Comparison of ENCODE assay signal across 8 cellular contexts in genomic region chr1:8671313-8671917, GRCh38.
DNase-seq lines count a peak whose midpoint lies in the region; ATAC-seq, FAIRE-seq and TF ChIP-seq lines count a peak whose summit lies in the region.

No MANE protein-coding gene starts in this region.

- no peaks in the 10 kb centered on the region for H3K9me1 ChIP-seq in keratinocyte (ENCODE audit: control insufficient read depth, extremely low read depth, insufficient read depth, low read length)

- H3K9me3 ChIP-seq in breast epithelium (no peaks in the 10 kb centered on the region), keratinocyte (ENCODE audit: control insufficient read depth, low read depth, low read length) (no peaks in the 10 kb centered on the region), testis (no peaks in the 10 kb centered on the region)

- no peak for ATAC-seq in GM19023 (IDR thresholded peaks at IDR 0.05; ENCODE audit: unreplicated experiment)
- ATAC-seq in GM21515 (IDR thresholded peaks at IDR 0.05; ENCODE audit: unreplicated experiment), result no peak

- no peaks in the 10 kb centered on the region for H3K27me3 ChIP-seq in breast epithelium
- no peaks in the 10 kb centered on the region for H3K27me3 ChIP-seq in keratinocyte (ENCODE audit: control insufficient read depth, extremely low read depth, insufficient read depth, low read length)
- no peaks in the 10 kb centered on the region for H3K27me3 ChIP-seq in testis

- H2AFZ ChIP-seq in keratinocyte (ENCODE audit: control insufficient read depth, low read length), result no peak overlapping the region

- H3K27ac ChIP-seq in breast epithelium, result no peak overlapping the region
- H3K27ac ChIP-seq in keratinocyte (ENCODE audit: control insufficient read depth, insufficient read depth, low read length), result no peak overlapping the region
- H3K27ac ChIP-seq in testis, result no peak overlapping the region

- H3K4me1 ChIP-seq in breast epithelium, result no peaks in the 10 kb centered on the region
- H3K4me1 ChIP-seq in keratinocyte (ENCODE audit: control insufficient read depth, extremely low read depth, insufficient read depth, low read length), result peaks cover 31% of the 10 kb centered on the region
- H3K4me1 ChIP-seq in testis, result peaks cover 18% of the 10 kb centered on the region

- TF ChIP-seq CTCF in GM12874 (IDR thresholded peaks at IDR 0.05; ENCODE audit: insufficient read depth, low read depth, low read length) (peak; percentile 62), breast epithelium (IDR thresholded peaks at IDR 0.05) (peak; percentile 47 to 83 (median 60)), keratinocyte (optimal IDR thresholded peaks at IDR 0.05 in 1 of 3, IDR thresholded peaks at IDR 0.05 in 1 of 3, conservative IDR thresholded peaks at IDR 0.05 in 1 of 3; ENCODE audit: extremely low read depth in 1 of 3, insufficient read depth in 2 of 3, low read length in 3 of 3) (peak; percentile 73 to 86 (median 74)), testis (IDR thresholded peaks at IDR 0.05) (peak; percentile 76 to 83 (median 77))

- 37 to 42% methylated on average over 8 of the region's 8 CpGs for WGBS in testis, 2 donors

- no peaks in the 10 kb centered on the region for H4K20me1 ChIP-seq in keratinocyte (ENCODE audit: control insufficient read depth, extremely low read depth, insufficient read depth, low read length)

- no peak for TF ChIP-seq POLR2A in breast epithelium (IDR thresholded peaks at IDR 0.05)
- TF ChIP-seq POLR2A in testis (IDR thresholded peaks at IDR 0.05), result no peak

- no peaks in the 10 kb centered on the region for H3K36me3 ChIP-seq in breast epithelium
- no peaks in the 10 kb centered on the region for H3K36me3 ChIP-seq in keratinocyte (ENCODE audit: control insufficient read depth in 2 of 2, extremely low read depth in 1 of 2, insufficient read depth in 2 of 2, low read length in 2 of 2)
- no peaks in the 10 kb centered on the region for H3K36me3 ChIP-seq in testis (ENCODE audit: low read depth, missing control alignments)

- intact Hi-C loops in breast epithelium (cut with DNase I; ENCODE audit: low total_unique reads), result no loop called here
- intact Hi-C loops in testis (cut with DNase I; ENCODE audit: low total_unique reads), result loop anchor here (10.0 kb wide), 1 partner anchor 107 kb away; no protein-coding TSS in a partner anchor

- dilution Hi-C loops in keratinocyte (cut with MboI; ENCODE audit: extremely low pct_ligation_motif_present, low sequenced_read_pairs), result no loop called here

- H3K79me2 ChIP-seq in keratinocyte (ENCODE audit: control insufficient read depth, insufficient read depth, low read length), result peaks cover 24% of the 10 kb centered on the region

- H3K9ac ChIP-seq in keratinocyte (ENCODE audit: control insufficient read depth, extremely low read depth, insufficient read depth, low read length), result no peak overlapping the region

- H3K4me3 ChIP-seq in breast epithelium, result no peak overlapping the region
- no peak overlapping the region for H3K4me3 ChIP-seq in keratinocyte (ENCODE audit: control insufficient read depth in 2 of 3, extremely low read depth in 1 of 3, insufficient read depth in 2 of 3, low read depth in 1 of 3, low read length in 3 of 3)
- no peak overlapping the region for H3K4me3 ChIP-seq in testis

- no peak for FAIRE-seq in keratinocyte (lab: Jason Lieb, UNC)

- peak; percentile 57 for DNase-seq in AG08396 (ENCODE audit: low spot score)
- peak; percentile 72 for DNase-seq in NCI-H510A (lab: John Stamatoyannopoulos, UW)
- DNase-seq in breast epithelium (ENCODE audit: low spot score in 2 of 2), result no peak
- DNase-seq in keratinocyte (ENCODE audit: low read depth, low spot score), result no peak
- DNase-seq in testis, result peak; percentile 60

- no peak overlapping the region for H3K4me2 ChIP-seq in keratinocyte (ENCODE audit: control insufficient read depth, extremely low read depth, insufficient read depth, low read depth, low read length)

Comparison
In these comparisons a context has a peak if more than half of its experiments do, and no peak if none do; other contexts are left out.
1. DNase-seq: peak in AG08396 (single experiment), NCI-H510A (single experiment) and testis (single experiment); none in breast epithelium (0 of 2) and keratinocyte (single experiment).
2. Peak in every context shown above with its lines, with median percentiles within 50 percentile points of each other: CTCF ChIP-seq.